ENCODE assay signal across 15 cellular contexts in genomic region chr2:19051238-19051831, GRCh38.
"Had no signal": no experiment of that assay in that cellular context is flagged by ENCODE, and none has a peak within 500 bp of the region (broad histone marks: within the 10 kb centered on the region; RNA-seq: fewer than 3 reads in every experiment).

No MANE protein-coding gene starts in this region.

- DNase-seq: activated CD4-positive, alpha-beta memory T cell treated with anti-CD3 and anti-CD28 coated beads for 36 hours; activated CD4-positive, alpha-beta T cell treated with anti-CD3 and anti-CD28 coated beads for 1 hour; activated naive CD4-positive, alpha-beta T cell treated with anti-CD3 and anti-CD28 coated beads, Interleukin-2, amount 10 ng/mL, durations not matched to agents 7 days and 5 days; activated T-cell treated with anti-CD3 and anti-CD28 coated beads, Interleukin-2, amount 50 U/mL, for 24 hours; caudate nucleus; colonic mucosa; foreskin fibroblast; glutamatergic neuron; lower lobe of right lung; stimulated activated CD4-positive, alpha-beta T cell treated with anti-CD3 and anti-CD28 coated beads, Interleukin-1b, Interleukin-23, amount 100 ng/mL, for 48 hours; stomach; T-cell; T-helper 9 cell; testis had no signal

- H3K27me3 Mint-ChIP-seq: activated CD4-positive, alpha-beta memory T cell treated with anti-CD3 and anti-CD28 coated beads for 36 hours; activated naive CD4-positive, alpha-beta T cell treated with anti-CD3 and anti-CD28 coated beads, Interleukin-2, amount 10 ng/mL, durations not matched to agents 7 days and 5 days; activated T-cell treated with anti-CD3 and anti-CD28 coated beads, Interleukin-2, amount 50 U/mL, for 24 hours; T-cell had no signal

- H3K9me3 Mint-ChIP-seq: activated CD4-positive, alpha-beta memory T cell treated with anti-CD3 and anti-CD28 coated beads for 36 hours; activated naive CD4-positive, alpha-beta T cell treated with anti-CD3 and anti-CD28 coated beads, Interleukin-2, amount 10 ng/mL, durations not matched to agents 7 days and 5 days; activated T-cell treated with anti-CD3 and anti-CD28 coated beads, Interleukin-2, amount 50 U/mL, for 24 hours had no signal

- H3K36me3 Mint-ChIP-seq: activated CD4-positive, alpha-beta memory T cell treated with anti-CD3 and anti-CD28 coated beads for 36 hours; activated naive CD4-positive, alpha-beta T cell treated with anti-CD3 and anti-CD28 coated beads, Interleukin-2, amount 10 ng/mL, durations not matched to agents 7 days and 5 days had no signal

- H3K27me3 ChIP-seq: colonic mucosa, esophagus muscularis mucosa, stomach, testis had no signal

- H3K36me3 ChIP-seq: colonic mucosa, esophagus muscularis mucosa, lower lobe of right lung, stomach had no signal

- ATAC-seq: lower lobe of right lung, T-cell had no signal

- H3K27ac Mint-ChIP-seq: activated CD4-positive, alpha-beta memory T cell treated with anti-CD3 and anti-CD28 coated beads for 36 hours; activated naive CD4-positive, alpha-beta T cell treated with anti-CD3 and anti-CD28 coated beads, Interleukin-2, amount 10 ng/mL, durations not matched to agents 7 days and 5 days; activated T-cell treated with anti-CD3 and anti-CD28 coated beads, Interleukin-2, amount 50 U/mL, for 24 hours; T-cell had no signal

- H3K27ac ChIP-seq: colonic mucosa, esophagus muscularis mucosa, lower lobe of right lung, stomach, testis had no signal

- H3K4me3 ChIP-seq: colonic mucosa, esophagus muscularis mucosa, lower lobe of right lung, stomach, testis had no signal

- H3K4me1 Mint-ChIP-seq: activated naive CD4-positive, alpha-beta T cell treated with anti-CD3 and anti-CD28 coated beads, Interleukin-2, amount 10 ng/mL, durations not matched to agents 7 days and 5 days; T-cell had no signal

- H3K4me3 Mint-ChIP-seq: activated CD4-positive, alpha-beta memory T cell treated with anti-CD3 and anti-CD28 coated beads for 36 hours; activated naive CD4-positive, alpha-beta T cell treated with anti-CD3 and anti-CD28 coated beads, Interleukin-2, amount 10 ng/mL, durations not matched to agents 7 days and 5 days; activated T-cell treated with anti-CD3 and anti-CD28 coated beads, Interleukin-2, amount 50 U/mL, for 24 hours; T-cell had no signal
